ENCODE assay signal across 21 cellular contexts in genomic region chr2:30428827-30429461, GRCh38. TPM values are rescaled to one million over a fixed set of nuclear protein-coding genes. Genes with fewer than 3 reads are reported as not detected.
A peak's percentile ranks its signal among the peaks of the same experiment; 100 is the strongest.
DNase-seq lines count a peak whose midpoint lies in the region; ATAC-seq, FAIRE-seq and TF ChIP-seq lines count a peak whose summit lies in the region.
"Had no signal": no experiment of that assay in that cellular context is flagged by ENCODE, and none has a peak within 500 bp of the region (broad histone marks: within the 10 kb centered on the region; RNA-seq: fewer than 3 reads in every experiment).

No MANE protein-coding gene starts in this region.

- in situ Hi-C loops in K562 (cut with MboI), result no loop called here

- H3K27ac ChIP-seq in K562 (ENCODE audit: extremely low read depth, low read depth, low read length), result no peak overlapping the region
- H3K27ac ChIP-seq: lower lobe of right lung, right atrium auricular region, RWPE1, testis had no signal

- DNase-seq in activated T-cell treated with anti-CD3 and anti-CD28 coated beads, Interleukin-2, amount 50 U/mL, for 4 hours, result no peak
- no peak for DNase-seq in activated T-cell treated with anti-CD3 and anti-CD28 coated beads, Interleukin-2, amount 50 U/mL, for 48 hours
- DNase-seq in K562 (ENCODE audit: extremely low read depth in 1 of 4, low spot score in 3 of 4), result no peak
- DNase-seq in stimulated activated effector memory CD8-positive, alpha-beta T cell treated with anti-CD3 and anti-CD28 coated beads, Interleukin-12 subunit alpha, Interleukin-12 subunit beta, amount 100 ng/mL, for 72 hours (ENCODE audit: low spot score in 2 of 2), result no peak
- DNase-seq in MV-4-11 (lab: John Stamatoyannopoulos, UW), result no peak
- no peak for DNase-seq in amygdala (lab: John Stamatoyannopoulos, UW)
- DNase-seq: aorta, DMS153, lower lobe of right lung, NCI-H1436, NCI-H526 treated with DMSO at 0.1 percent for 48 hours, testis had no signal

- H3K9me1 ChIP-seq in K562 (ENCODE audit: control insufficient read depth, insufficient read depth, low read length), result no peaks in the 10 kb centered on the region

- 22% methylated on average over 3 of the region's 3 CpGs for WGBS in K562 (ENCODE audit: insufficient coverage, low coverage, missing lambda C conversion rate)

- H3K9me3 ChIP-seq in Loucy (ENCODE audit: insufficient read depth, low read depth, low read length) (no peaks in the 10 kb centered on the region), K562 (replicated peaks; ENCODE audit: control insufficient read depth, insufficient read depth, low read depth, low read length) (no peaks in the 10 kb centered on the region)
- H3K9me3 ChIP-seq: lower lobe of right lung, right atrium auricular region, testis had no signal

- POLR2A ChIA-PET in K562 (lab: Yijun Ruan, JAX), result interaction anchor here (0.8 kb wide), 1 partner anchor 26 kb away, joined by 3 read pairs; no protein-coding TSS in a partner anchor

- H3K36me3 ChIP-seq in Loucy (ENCODE audit: insufficient read depth, low read length) (no peaks in the 10 kb centered on the region), K562 (ENCODE audit: control insufficient read depth, insufficient read depth, low read length) (no peaks in the 10 kb centered on the region)
- H3K36me3 ChIP-seq: lower lobe of right lung, right atrium auricular region had no signal

- H4K20me1 ChIP-seq in Loucy (ENCODE audit: insufficient read depth, low read length, poor library complexity, severe bottlenecking), result no peaks in the 10 kb centered on the region
- no peaks in the 10 kb centered on the region for H4K20me1 ChIP-seq in K562 (replicated peaks; ENCODE audit: control insufficient read depth, insufficient read depth, low read length)

- no peaks in the 10 kb centered on the region for H3K9me3 Mint-ChIP-seq in activated T-cell treated with anti-CD3 and anti-CD28 coated beads, Interleukin-2, amount 50 U/mL, for 4 hours
- H3K9me3 Mint-ChIP-seq in stimulated activated effector memory CD8-positive, alpha-beta T cell treated with anti-CD3 and anti-CD28 coated beads, Interleukin-12 subunit alpha, Interleukin-12 subunit beta, amount 100 ng/mL, for 72 hours, result no peaks in the 10 kb centered on the region
- H3K9me3 Mint-ChIP-seq: central memory CD8-positive, alpha-beta T cell had no signal

- no peak for TF ChIP-seq EP300 in K562 (IDR thresholded peaks at IDR 0.05; ENCODE audit: low read length)

- peak overlapping the region; percentile 33 for H3K27ac Mint-ChIP-seq in stimulated activated effector memory CD8-positive, alpha-beta T cell treated with anti-CD3 and anti-CD28 coated beads, Interleukin-12 subunit alpha, Interleukin-12 subunit beta, amount 100 ng/mL, for 72 hours

- CTCF ChIA-PET in K562 (lab: Yijun Ruan, JAX; ENCODE audit: low intra/inter-chr PET ratio), result interaction anchor here (0.7 kb wide), 1 partner anchor 221 kb away, joined by 3 read pairs; no protein-coding TSS in a partner anchor

- H3K4me3 ChIP-seq in Loucy (ENCODE audit: low read length, poor library complexity, severe bottlenecking) (no peak overlapping the region), K562 (no peak overlapping the region)
- H3K4me3 ChIP-seq: lower lobe of right lung, right atrium auricular region, testis had no signal

- no peak for TF ChIP-seq CTCF in Loucy (conservative IDR thresholded peaks at IDR 0.05; ENCODE audit: low read length)
- TF ChIP-seq CTCF in K562 (IDR thresholded peaks at IDR 0.05 in 2 of 3, conservative IDR thresholded peaks at IDR 0.05 in 1 of 3; ENCODE audit: insufficient read depth in 2 of 3, low read depth in 1 of 3, low read length in 3 of 3), result no peak

- BruUV-seq in K562 (replicated peaks; lab: Mats Ljungman, UMichigan), result no TSS peak

- no peaks in the 10 kb centered on the region for H3K27me3 Mint-ChIP-seq in activated T-cell treated with anti-CD3 and anti-CD28 coated beads, Interleukin-2, amount 50 U/mL, for 4 hours (ENCODE audit: low read depth)
- H3K27me3 Mint-ChIP-seq: central memory CD8-positive, alpha-beta T cell had no signal

- H3K9me2 ChIP-seq in Loucy (replicated peaks; ENCODE audit: low read depth, low read length), result no peaks in the 10 kb centered on the region

- H3K79me2 ChIP-seq in Loucy (ENCODE audit: insufficient read depth, low read length), result no peaks in the 10 kb centered on the region
- no peaks in the 10 kb centered on the region for H3K79me2 ChIP-seq in K562 (ENCODE audit: control insufficient read depth, insufficient read depth, low read length)

- ATAC-seq in activated T-cell treated with anti-CD3 and anti-CD28 coated beads, Interleukin-2, amount 50 U/mL, for 4 hours, result peak; percentile 78 to 80
- ATAC-seq in K562, result no peak
- ATAC-seq in stimulated activated effector memory CD8-positive, alpha-beta T cell treated with anti-CD3 and anti-CD28 coated beads, Interleukin-12 subunit alpha, Interleukin-12 subunit beta, amount 100 ng/mL, for 72 hours, result peak; percentile 87
- ATAC-seq in HG03135 (IDR thresholded peaks at IDR 0.05; ENCODE audit: unreplicated experiment), result no peak
- ATAC-seq: lower lobe of right lung, SK-N-SH treated with all-trans-retinoic acid at 6 μM for 48 hours had no signal

- no peaks in the 10 kb centered on the region for H3K36me3 Mint-ChIP-seq in activated T-cell treated with anti-CD3 and anti-CD28 coated beads, Interleukin-2, amount 50 U/mL, for 4 hours (ENCODE audit: insufficient read depth)
- H3K36me3 Mint-ChIP-seq in stimulated activated effector memory CD8-positive, alpha-beta T cell treated with anti-CD3 and anti-CD28 coated beads, Interleukin-12 subunit alpha, Interleukin-12 subunit beta, amount 100 ng/mL, for 72 hours, result no peaks in the 10 kb centered on the region

- intact Hi-C loops in K562 (cut with micrococcal nuclease), result no loop called here

- TF ChIP-seq POLR2A in K562 (conservative IDR thresholded peaks at IDR 0.05), result no peak

- no peaks in the 10 kb centered on the region for H3K4me1 ChIP-seq in Loucy (ENCODE audit: insufficient read depth, low read length, poor library complexity, severe bottlenecking)
- H3K4me1 ChIP-seq in K562 (replicated peaks in 1 of 2; ENCODE audit: control insufficient read depth in 2 of 2, insufficient read depth in 2 of 2, low read length in 2 of 2), result peaks cover 0 to 3% of the 10 kb centered on the region in 2 experiments; a peak in 2 of 5 replicates
- H3K4me1 ChIP-seq: lower lobe of right lung, right atrium auricular region, testis had no signal

- H3K27me3 ChIP-seq in Loucy (ENCODE audit: insufficient read depth, low read length, poor library complexity, severe bottlenecking) (no peaks in the 10 kb centered on the region), K562 (ENCODE audit: control insufficient read depth in 2 of 2, insufficient read depth in 2 of 2, low read length in 2 of 2) (no peaks in the 10 kb centered on the region)
- H3K27me3 ChIP-seq: right atrium auricular region, testis had no signal

- H3F3A ChIP-seq in Loucy (ENCODE audit: low read depth), result no peaks in the 10 kb centered on the region

- peak overlapping the region; percentile 47 for H2AFZ ChIP-seq in Loucy (ENCODE audit: low read length)
- H2AFZ ChIP-seq in K562 (ENCODE audit: low read depth, low read length), result peak overlapping the region; percentile 55

- H3K9ac ChIP-seq in Loucy (ENCODE audit: low read depth, low read length, poor library complexity, severe bottlenecking) (no peak overlapping the region), K562 (ENCODE audit: insufficient read depth in 1 of 2, low read depth in 2 of 2, low read length in 2 of 2) (no peak overlapping the region)

- no peak overlapping the region for H3K4me3 Mint-ChIP-seq in activated T-cell treated with anti-CD3 and anti-CD28 coated beads, Interleukin-2, amount 50 U/mL, for 4 hours
- H3K4me3 Mint-ChIP-seq in stimulated activated effector memory CD8-positive, alpha-beta T cell treated with anti-CD3 and anti-CD28 coated beads, Interleukin-12 subunit alpha, Interleukin-12 subunit beta, amount 100 ng/mL, for 72 hours, result no peak overlapping the region
- H3K4me3 Mint-ChIP-seq: central memory CD8-positive, alpha-beta T cell had no signal

- peak; percentile 49 for FAIRE-seq in K562 (lab: Jason Lieb, UNC)
- FAIRE-seq: frontal cortex, G401.6, keratinocyte had no signal

- TF ChIP-seq RAD21 in K562 (CRISPR knock-in tag; conservative IDR thresholded peaks at IDR 0.05 in 1 of 2, IDR thresholded peaks at IDR 0.05 in 1 of 2), result no peak

- H3K4me1 Mint-ChIP-seq in activated T-cell treated with anti-CD3 and anti-CD28 coated beads, Interleukin-2, amount 50 U/mL, for 4 hours (ENCODE audit: low read depth), result peaks cover 35% of the 10 kb centered on the region
- H3K4me1 Mint-ChIP-seq in stimulated activated effector memory CD8-positive, alpha-beta T cell treated with anti-CD3 and anti-CD28 coated beads, Interleukin-12 subunit alpha, Interleukin-12 subunit beta, amount 100 ng/mL, for 72 hours, result peaks cover 26% of the 10 kb centered on the region
- H3K4me1 Mint-ChIP-seq: central memory CD8-positive, alpha-beta T cell had no signal

- H3K4me2 ChIP-seq in Loucy (ENCODE audit: low read depth, low read length, poor library complexity, severe bottlenecking), result no peak overlapping the region
- H3K4me2 ChIP-seq in K562 (ENCODE audit: insufficient read depth, low read length), result no peak overlapping the region

TF ChIP-seq in K562, 482 proteins besides CTCF, POLR2A, EP300 and RAD21 (continues in another document):
- 0 out of 2 replicates have a peak, but pooled peaks have one; percentile 40 for TF ChIP-seq ZNF589 (CRISPR knock-in tag; IDR thresholded peaks at IDR 0.05; ENCODE audit: low read depth)

RNA-seq across cellular contexts. Expression of gene LCLAT1, which starts 18.1 kb away (rescaled TPM):
- total RNA-seq in activated T-cell treated with anti-CD3 and anti-CD28 coated beads, Interleukin-2, amount 50 U/mL, for 4 hours, result 10 to 100 TPM; 24.3 to 27.4 (median 26.2) TPM
- total RNA-seq in K562 (2011; cell fraction: chromatin; rRNA removed; ENCODE audit: low replicate concordance), result 59.6 and 95.0 TPM in 2 replicates
- 20.0 and 25.8 TPM in 2 replicates for total RNA-seq in K562 (2011; cell fraction: nucleolus; rRNA removed)
- total RNA-seq in K562 (2011; cell fraction: nucleoplasm; rRNA removed), result 38.7 and 54.7 TPM in 2 replicates
- total RNA-seq in K562 (2014; rRNA removed) (12.1 and 12.2 TPM in 2 replicates), K562 (2014; rRNA removed; fragmentation: Illumina TruSeq; extraction: Trizol) (27.0 and 27.1 TPM in 2 replicates), K562 (2015; rRNA removed; fragmentation: Illumina TruSeq; extraction: Trizol) (21.5 and 22.9 TPM in 2 replicates), K562 (2021) (28.6 and 29.7 TPM in 2 replicates)
- polyA plus RNA-seq in K562 (2011; rRNA removed) (15.4 and 25.4 TPM in 2 replicates), K562 (2014; fragmentation: Illumina TruSeq; extraction: Trizol) (10.3 and 12.8 TPM in 2 replicates), K562 (2014; fragmentation: Nextera tagmentation; extraction: Ambion mirVana) (10 to 100 TPM; 29.4 to 63.3 TPM), K562 (2014; rRNA removed) (8.9 and 12.6 TPM in 2 replicates)
- polyA plus RNA-seq in K562 (2011; cell fraction: cytosol; rRNA removed), result 7.2 and 9.5 TPM in 2 replicates
- 7.9 and 10.6 TPM in 2 replicates for polyA plus RNA-seq in K562 (2011; cell fraction: nucleus; rRNA removed)
- polyA plus RNA-seq in K562 (2012), result 4.2 and 6.3 TPM in 2 replicates
- 84.0 and 84.7 TPM in 2 replicates for polyA minus RNA-seq in K562 (2011; rRNA and poly(A)+ RNA removed)
- polyA minus RNA-seq in K562 (2011; cell fraction: cytosol; rRNA and poly(A)+ RNA removed), result 17.6 and 25.5 TPM in 2 replicates
- polyA minus RNA-seq in K562 (2011; cell fraction: nucleus; rRNA and poly(A)+ RNA removed), result 28.4 and 38.2 TPM in 2 replicates

Comparison
In these comparisons a context has a peak if more than half of its experiments do, and no peak if none do; other contexts are left out.
1. ATAC-seq: peak in activated T-cell treated with anti-CD3 and anti-CD28 coated beads, Interleukin-2, amount 50 U/mL, for 4 hours (2 of 2) and stimulated activated effector memory CD8-positive, alpha-beta T cell treated with anti-CD3 and anti-CD28 coated beads, Interleukin-12 subunit alpha, Interleukin-12 subunit beta, amount 100 ng/mL, for 72 hours (single experiment); none in K562 (single experiment) and HG03135 (single experiment).